23 cellular contexts compared by ENCODE assay signal in the genomic region with DNA sequence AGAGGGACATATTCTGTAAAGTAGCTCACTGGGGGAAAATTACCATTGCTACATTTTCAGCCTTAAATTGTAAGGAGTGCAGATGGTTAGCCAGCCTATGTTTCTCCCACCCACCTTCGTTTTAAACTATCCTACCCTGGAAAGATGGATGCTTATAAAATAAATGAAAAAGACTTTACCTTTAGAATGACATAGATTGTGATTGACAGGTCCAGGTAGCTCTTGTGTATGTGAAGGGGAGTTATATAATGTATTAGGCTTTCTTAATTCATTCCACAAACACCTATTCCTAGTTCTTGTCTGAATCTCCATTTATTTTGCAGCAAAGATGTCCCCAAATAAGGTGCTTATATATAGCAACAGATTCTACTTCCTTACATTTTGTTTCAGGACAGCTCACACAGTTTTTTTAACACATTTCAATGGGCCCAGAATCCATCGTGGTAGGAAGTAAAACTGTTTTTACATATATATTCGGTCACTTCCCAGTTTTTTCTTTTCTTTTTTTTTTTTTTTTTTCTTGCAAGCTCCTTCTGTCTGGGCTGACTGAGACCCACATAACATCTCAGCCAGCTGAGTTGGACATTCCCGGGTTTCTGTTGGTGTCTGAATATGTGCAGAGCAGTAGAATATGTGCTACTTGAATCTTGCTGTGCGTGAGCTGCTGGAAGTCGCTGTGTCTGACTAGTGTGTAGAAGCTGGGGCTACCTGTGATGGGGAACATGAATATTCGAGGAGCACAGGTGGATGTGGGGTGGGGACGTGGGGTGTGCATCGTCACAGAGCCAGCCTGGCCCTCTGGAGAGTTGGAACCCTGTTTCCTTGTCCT. TPM values are rescaled to one million over a fixed set of nuclear protein-coding genes. Genes with fewer than 3 reads are reported as not detected.
DNase-seq lines count a peak whose midpoint lies in the region; ATAC-seq and TF ChIP-seq lines count a peak whose summit lies in the region.
"Had no signal": no experiment of that assay in that cellular context is flagged by ENCODE, and none has a peak within 500 bp of the region (broad histone marks: within the 10 kb centered on the region; RNA-seq: fewer than 3 reads in every experiment).

No MANE protein-coding gene starts in this region.

- H3F3A ChIP-seq in GM23338 (replicated peaks; ENCODE audit: low read depth), result no peaks in the 10 kb centered on the region

- H3K9me3 Mint-ChIP-seq in GM23338 (no peaks in the 10 kb centered on the region), chondrocyte (ENCODE audit: low read depth) (no peaks in the 10 kb centered on the region), osteocyte (ENCODE audit: unreplicated experiment) (no peaks in the 10 kb centered on the region)
- no peaks in the 10 kb centered on the region for H3K9me3 Mint-ChIP-seq in activated CD8-positive, alpha-beta T cell treated with anti-CD3 and anti-CD28 coated beads for 36 hours
- H3K9me3 Mint-ChIP-seq: activated CD4-positive, alpha-beta memory T cell treated with anti-CD3 and anti-CD28 coated beads for 36 hours; activated naive CD8-positive, alpha-beta T cell treated with anti-CD3 and anti-CD28 coated beads for 36 hours; activated T-cell treated with anti-CD3 and anti-CD28 coated beads, Interleukin-2, amount 50 U/mL, for 72 hours; T-cell had no signal

- no peak overlapping the region for H2AFZ ChIP-seq in GM23338

- H3K4me1 Mint-ChIP-seq in GM23338 (peaks cover 81% of the 10 kb centered on the region), chondrocyte (ENCODE audit: low read depth) (peaks cover 90% of the 10 kb centered on the region), osteocyte (ENCODE audit: unreplicated experiment) (peaks cover 84% of the 10 kb centered on the region)
- peaks cover 27% of the 10 kb centered on the region for H3K4me1 Mint-ChIP-seq in activated CD8-positive, alpha-beta T cell treated with anti-CD3 and anti-CD28 coated beads for 36 hours (ENCODE audit: low read depth)

- H3K36me3 Mint-ChIP-seq in GM23338 (ENCODE audit: low read depth) (peaks cover 5% of the 10 kb centered on the region), chondrocyte (ENCODE audit: low read depth) (no peaks in the 10 kb centered on the region), osteocyte (ENCODE audit: unreplicated experiment) (peaks cover 2% of the 10 kb centered on the region)
- H3K36me3 Mint-ChIP-seq in activated CD8-positive, alpha-beta T cell treated with anti-CD3 and anti-CD28 coated beads for 36 hours (ENCODE audit: low read depth), result peaks cover 9% of the 10 kb centered on the region
- H3K36me3 Mint-ChIP-seq: activated CD4-positive, alpha-beta memory T cell treated with anti-CD3 and anti-CD28 coated beads for 36 hours; T-cell had no signal

- peak overlapping the region; percentile 31 for H3K4me3 Mint-ChIP-seq in GM23338
- H3K4me3 Mint-ChIP-seq in chondrocyte (ENCODE audit: unreplicated experiment), result no peak overlapping the region
- H3K4me3 Mint-ChIP-seq in osteocyte (ENCODE audit: unreplicated experiment), result no peak overlapping the region
- H3K4me3 Mint-ChIP-seq in activated CD8-positive, alpha-beta T cell treated with anti-CD3 and anti-CD28 coated beads for 36 hours, result no peak overlapping the region
- H3K4me3 Mint-ChIP-seq: activated CD4-positive, alpha-beta memory T cell treated with anti-CD3 and anti-CD28 coated beads for 36 hours; activated naive CD8-positive, alpha-beta T cell treated with anti-CD3 and anti-CD28 coated beads for 36 hours; activated T-cell treated with anti-CD3 and anti-CD28 coated beads, Interleukin-2, amount 50 U/mL, for 72 hours; brain; T-cell had no signal

- H3K4me3 ChIP-seq in GM23338, result peak overlapping the region; percentile 39; the same call in 1 of the 2 replicates
- H3K4me3 ChIP-seq: uterus had no signal

- CTCF ChIA-PET in activated CD8-positive, alpha-beta T cell treated with anti-CD3 and anti-CD28 coated beads for 36 hours (lab: Charles Lee), result interaction anchor here (2.1 kb wide), 1 partner anchor 28 kb away, joined by 4 read pairs; a partner anchor contains a TSS

- peaks cover 85% of the 10 kb centered on the region for H3K4me1 ChIP-seq in GM23338 (ENCODE audit: insufficient read depth)
- H3K4me1 ChIP-seq: uterus had no signal

- H3K27ac Mint-ChIP-seq in GM23338, result peak overlapping the region; percentile 59
- peak overlapping the region; percentile 75 for H3K27ac Mint-ChIP-seq in chondrocyte (ENCODE audit: unreplicated experiment)
- H3K27ac Mint-ChIP-seq in osteocyte (ENCODE audit: unreplicated experiment), result peak overlapping the region; percentile 74
- H3K27ac Mint-ChIP-seq in activated CD8-positive, alpha-beta T cell treated with anti-CD3 and anti-CD28 coated beads for 36 hours, result no peak overlapping the region
- H3K27ac Mint-ChIP-seq: activated CD4-positive, alpha-beta memory T cell treated with anti-CD3 and anti-CD28 coated beads for 36 hours; activated T-cell treated with anti-CD3 and anti-CD28 coated beads, Interleukin-2, amount 50 U/mL, for 72 hours; T-cell had no signal

- TF ChIP-seq CTCF in GM23338 (conservative IDR thresholded peaks at IDR 0.05; ENCODE audit: low read depth in 2 of 2) (no peak), chondrocyte (IDR thresholded peaks at IDR 0.05) (no peak), osteocyte (IDR thresholded peaks at IDR 0.05) (no peak)
- no peak for TF ChIP-seq CTCF in activated CD8-positive, alpha-beta T cell treated with anti-CD3 and anti-CD28 coated beads for 36 hours (IDR thresholded peaks at IDR 0.05)

- H3K27me3 Mint-ChIP-seq in GM23338 (ENCODE audit: insufficient read depth, low read depth, poor library complexity) (peaks cover 12% of the 10 kb centered on the region), chondrocyte (ENCODE audit: low read depth) (no peaks in the 10 kb centered on the region), osteocyte (ENCODE audit: unreplicated experiment) (no peaks in the 10 kb centered on the region)
- no peaks in the 10 kb centered on the region for H3K27me3 Mint-ChIP-seq in activated CD8-positive, alpha-beta T cell treated with anti-CD3 and anti-CD28 coated beads for 36 hours
- H3K27me3 Mint-ChIP-seq: activated CD4-positive, alpha-beta memory T cell treated with anti-CD3 and anti-CD28 coated beads for 36 hours; activated naive CD8-positive, alpha-beta T cell treated with anti-CD3 and anti-CD28 coated beads for 36 hours; brain; T-cell had no signal

- intact Hi-C loops in activated CD8-positive, alpha-beta T cell treated with anti-CD3 and anti-CD28 coated beads for 36 hours (cut with micrococcal nuclease), result no loop called here

- peak overlapping the region; percentile 74 for H3K4me2 ChIP-seq in GM23338

- H3K27ac ChIP-seq in GM23338 (ENCODE audit: low read depth), result peak overlapping the region; percentile 39; the same call in 1 of the 2 replicates
- H3K27ac ChIP-seq: uterus had no signal

- H4K20me1 ChIP-seq in GM23338 (replicated peaks; ENCODE audit: insufficient read depth), result peaks cover 87% of the 10 kb centered on the region

- peaks cover 100% of the 10 kb centered on the region for H3K79me2 ChIP-seq in GM23338 (replicated peaks; ENCODE audit: insufficient read depth)

- no peaks in the 10 kb centered on the region for H3K9me2 ChIP-seq in GM23338 (ENCODE audit: insufficient read depth)

- POLR2A ChIA-PET in activated CD8-positive, alpha-beta T cell treated with anti-CD3 and anti-CD28 coated beads for 36 hours (lab: Charles Lee), result no interaction called here

- DNase-seq in GM23338 (ENCODE audit: low spot score) (no peak), NOMO-1 treated with DMSO at 0.1 percent for 48 hours (lab: John Stamatoyannopoulos, UW; ENCODE audit: unreplicated experiment) (peak; percentile 56), chondrocyte (ENCODE audit: low spot score) (no peak), osteocyte (ENCODE audit: extremely low spot score, unreplicated experiment) (no peak)
- DNase-seq in activated CD8-positive, alpha-beta T cell treated with anti-CD3 and anti-CD28 coated beads for 36 hours, result no peak
- DNase-seq: activated CD4-positive, alpha-beta memory T cell treated with anti-CD3 and anti-CD28 coated beads for 36 hours; activated naive CD8-positive, alpha-beta T cell treated with anti-CD3 and anti-CD28 coated beads for 36 hours; activated T-cell treated with anti-CD3 and anti-CD28 coated beads, Interleukin-2, amount 50 U/mL, for 72 hours; foreskin melanocyte; HCEC 1CT; Kasumi-1; NCI-H1417 treated with DMSO at 0.1 percent for 48 hours; NCI-H2171; NCI-H748 treated with DMSO at 0.1 percent for 48 hours; stimulated activated CD4-positive, alpha-beta T cell treated with anti-CD3 and anti-CD28 coated beads, Interleukin-1b, Interleukin-23, amount 100 ng/mL, for 48 hours; T-cell; uterus had no signal

- ATAC-seq in GM23338 (no peak; the same call in 2 of the 3 replicates), GM21529 (IDR thresholded peaks at IDR 0.05; ENCODE audit: unreplicated experiment) (no peak), HG02870 (IDR thresholded peaks at IDR 0.05; ENCODE audit: unreplicated experiment) (no peak), GM21786 (IDR thresholded peaks at IDR 0.05; ENCODE audit: unreplicated experiment) (no peak)
- no peak for ATAC-seq in activated CD8-positive, alpha-beta T cell treated with anti-CD3 and anti-CD28 coated beads for 36 hours
- ATAC-seq: activated T-cell treated with anti-CD3 and anti-CD28 coated beads, Interleukin-2, amount 50 U/mL, for 72 hours; left lobe of liver; sciatic nerve; T-cell had no signal

- no peaks in the 10 kb centered on the region for H3K27me3 ChIP-seq in GM23338 (ENCODE audit: insufficient read depth)
- H3K27me3 ChIP-seq: uterus had no signal

- H3K36me3 ChIP-seq in GM23338 (ENCODE audit: insufficient read depth), result no peaks in the 10 kb centered on the region
- H3K36me3 ChIP-seq: uterus had no signal

TF ChIP-seq in GM23338, 12 proteins besides CTCF, POLR2A, EP300 and RAD21 (continues in another document):
- no peak for TF ChIP-seq ZNF114 (CRISPR knock-in tag; IDR thresholded peaks at IDR 0.05)
- no peak for TF ChIP-seq STAT1 (IDR thresholded peaks at IDR 0.05; ENCODE audit: unreplicated experiment)
- TF ChIP-seq NANOG (IDR thresholded peaks at IDR 0.05; ENCODE audit: borderline replicate concordance), result no peak
- TF ChIP-seq POLR2AphosphoS5 (IDR thresholded peaks at IDR 0.05; ENCODE audit: low read depth), result no peak

RNA-seq across cellular contexts. Expression of a gene that starts 27.8 kb away (rescaled TPM):
- total RNA-seq in GM23338 (2014; rRNA removed; shearing (Covaris generic)), result 141 and 149 TPM in 2 replicates
- polyA plus RNA-seq in GM23338 (2016; fragmentation: Nextera tagmentation; extraction: Ambion mirVana), result 101 and 104 TPM in 2 replicates
- total RNA-seq in chondrocyte (42.1 to 52.2 TPM (median 44.2 TPM) in 3 replicates), osteocyte (49.8 and 50.1 TPM in 2 replicates)
- total RNA-seq in activated CD8-positive, alpha-beta T cell treated with anti-CD3 and anti-CD28 coated beads for 36 hours, result 10 to 100 TPM; 66.5 to 72.2 TPM
